Comparison of ENCODE assay signal across 23 cellular contexts in the genomic region with DNA sequence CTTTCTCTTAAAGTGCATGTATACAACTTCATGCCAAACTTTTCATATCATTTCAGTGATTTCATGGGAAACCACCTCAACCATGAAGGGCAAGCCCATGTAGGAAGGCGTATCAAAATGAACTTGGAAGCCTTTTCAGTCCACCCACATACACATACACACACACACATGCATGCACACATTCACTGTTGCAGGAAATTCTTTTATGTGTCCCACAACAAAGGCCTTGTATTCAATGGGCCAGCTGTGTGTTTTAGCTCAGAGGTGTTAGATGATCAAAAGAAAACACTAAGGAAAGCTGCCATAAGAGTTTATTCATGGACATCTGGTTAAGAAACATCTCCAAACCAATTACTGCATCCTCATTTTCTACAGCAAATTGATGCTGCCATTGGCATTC.
"Had no signal": no experiment of that assay in that cellular context is flagged by ENCODE, and none has a peak within 500 bp of the region (broad histone marks: within the 10 kb centered on the region; RNA-seq: fewer than 3 reads in every experiment).

No MANE protein-coding gene starts in this region.

- H3K9me3 ChIP-seq: left ventricle myocardium inferior, mucosa of descending colon, ovary, right atrium auricular region, right lobe of liver, stomach, testis, thyroid gland, transverse colon, upper lobe of left lung, vagina had no signal

- H3K4me3 ChIP-seq: left ventricle myocardium inferior, lung, mucosa of descending colon, ovary, right atrium auricular region, right lobe of liver, stomach, testis, thyroid gland, transverse colon, upper lobe of left lung, vagina had no signal

- ATAC-seq: mucosa of descending colon; naive thymus-derived CD4-positive, alpha-beta T cell; natural killer cell treated with Interleukin-12 subunit alpha and Interleukin-12 subunit beta and Interleukin-15 and Interleukin-18, amount 100 ng/mL, for 72 hours; right lobe of liver; stimulated activated naive B cell treated with anti-CD40 and anti-IgM and Interleukin-4, amounts not matched to agents 10 μg/mL and 1 μg/mL and 100 μg/mL, for 72 hours; stimulated activated naive CD8-positive, alpha-beta T cell treated with anti-CD3 and anti-CD28 coated beads, Interleukin-15, Interleukin-2, amounts not matched to agents 100 U/mL and 50 U/mL, for 24 hours had no signal

- H3K27ac ChIP-seq: left ventricle myocardium inferior, ovary, right atrium auricular region, right lobe of liver, stomach, testis, thyroid gland, transverse colon, upper lobe of left lung, vagina had no signal

- DNase-seq: islet precursor cell; left ventricle myocardium inferior; mesendoderm; midbrain; mucosa of descending colon; ovary; right lobe of liver; stimulated activated CD4-positive, alpha-beta T cell treated with anti-CD3 and anti-CD28 coated beads, Interleukin-12 subunit alpha, Interleukin-12 subunit beta, amount 100 ng/mL, for 4 hours; stimulated activated CD4-positive, alpha-beta T cell treated with anti-CD3 and anti-CD28 coated beads, Interleukin-15, amount 100 ng/mL, for 24 hours; stimulated activated CD4-positive, alpha-beta T cell treated with anti-CD3 and anti-CD28 coated beads, Interleukin-2, amount 100 ng/mL, for 24 hours; stimulated activated CD4-positive, alpha-beta T cell treated with anti-CD3 and anti-CD28 coated beads, Interleukin-4, amount 100 ng/mL, for 1 hour; stimulated activated naive B cell treated with anti-CD40 and anti-IgM and Interleukin-4, amounts not matched to agents 10 μg/mL and 1 μg/mL and 100 μg/mL, for 72 hours; stimulated activated naive CD8-positive, alpha-beta T cell treated with anti-CD3 and anti-CD28 coated beads, Interleukin-15, Interleukin-2, amounts not matched to agents 100 U/mL and 50 U/mL, for 24 hours; stomach; testis; thyroid gland; transverse colon; upper lobe of left lung had no signal

- H3K4me1 ChIP-seq: left ventricle myocardium inferior, right atrium auricular region, right lobe of liver, stomach, testis, thyroid gland, transverse colon, vagina had no signal

- H3K36me3 ChIP-seq: left ventricle myocardium inferior, ovary, right atrium auricular region, right lobe of liver, stomach, thyroid gland, transverse colon, upper lobe of left lung, vagina had no signal

- H3K27me3 ChIP-seq: ovary, right atrium auricular region, right lobe of liver, stomach, testis, thyroid gland, upper lobe of left lung, vagina had no signal
